ENCODE assay signal across 9 cellular contexts in genomic region chr17:57480438-57481196, GRCh38.
DNase-seq lines count a peak whose midpoint lies in the region; ATAC-seq and TF ChIP-seq lines count a peak whose summit lies in the region.
"Had no signal": no experiment of that assay in that cellular context is flagged by ENCODE, and none has a peak within 500 bp of the region (broad histone marks: within the 10 kb centered on the region; RNA-seq: fewer than 3 reads in every experiment).

No MANE protein-coding gene starts in this region.

- peak overlapping the region; percentile 4; the same call in 1 of the 2 replicates for H3K4me2 ChIP-seq in OCI-LY1 (ENCODE audit: low read length)

- H3K9me2 ChIP-seq in OCI-LY1 (ENCODE audit: low read depth, low read length): no peaks in the 10 kb centered on the region

- H2AFZ ChIP-seq in OCI-LY1 (ENCODE audit: low read length): no peak overlapping the region

- H3K9me3 ChIP-seq in OCI-LY1 (ENCODE audit: low read length) (no peaks in the 10 kb centered on the region), ectodermal cell (ENCODE audit: control insufficient read depth, low read length) (no peaks in the 10 kb centered on the region)

- DNase-seq in G401 (ENCODE audit: low spot score) (peak; percentile 76), progenitor cell of endocrine pancreas (ENCODE audit: low spot score, unreplicated experiment) (no peak), HUDEP-2 (lab: John Stamatoyannopoulos, UW; ENCODE audit: unreplicated experiment in 76 of 76) (no peak)
- DNase-seq in central memory CD4-positive, alpha-beta T cell: no peak
- no peak for DNase-seq in stimulated activated CD4-positive, alpha-beta T cell treated with anti-CD3 and anti-CD28 coated beads, Interleukin-15, amount 100 ng/mL, for 24 hours

- H4K20me1 ChIP-seq in OCI-LY1 (ENCODE audit: insufficient read depth, low read length): no peaks in the 10 kb centered on the region

- WGBS in ectodermal cell, 2 experiments: 94 to 96% methylated on average over 4 of the region's 4 CpGs

- no peak overlapping the region for H3K4me3 Mint-ChIP-seq in progenitor cell of endocrine pancreas (ENCODE audit: low read depth)

- H3K9me3 Mint-ChIP-seq in progenitor cell of endocrine pancreas (ENCODE audit: low read depth): no peaks in the 10 kb centered on the region

- ATAC-seq in HG03097 (IDR thresholded peaks at IDR 0.05; ENCODE audit: low FRiP score, unreplicated experiment): no peak

- TF ChIP-seq CTCF in OCI-LY1 (IDR thresholded peaks at IDR 0.05; ENCODE audit: low read length) (no peak), progenitor cell of endocrine pancreas (IDR thresholded peaks at IDR 0.05; ENCODE audit: unreplicated experiment) (no peak)

- peaks cover 16% of the 10 kb centered on the region for H3K79me2 ChIP-seq in OCI-LY1 (ENCODE audit: insufficient read depth, low read length)

- H3K27me3 Mint-ChIP-seq in progenitor cell of endocrine pancreas: no peaks in the 10 kb centered on the region

- H3K4me1 ChIP-seq in OCI-LY1 (ENCODE audit: insufficient read depth, low read length, severe bottlenecking) (peaks cover 98% of the 10 kb centered on the region), ectodermal cell (ENCODE audit: control insufficient read depth, insufficient read depth, low read length) (peaks cover 39% of the 10 kb centered on the region)

- in situ Hi-C loops in G401 (cut with HindIII; ENCODE audit: low sequenced_read_pairs): no loop called here

- peak overlapping the region; percentile 22 for H3K27ac Mint-ChIP-seq in progenitor cell of endocrine pancreas

- H3K4me3 ChIP-seq in OCI-LY1 (ENCODE audit: low read depth, low read length, poor library complexity, severe bottlenecking): no peak overlapping the region
- no peak overlapping the region for H3K4me3 ChIP-seq in ectodermal cell (ENCODE audit: insufficient read depth, low read depth, low read length)
- H3K4me3 ChIP-seq: skin epidermis had no signal

- peaks cover 47% of the 10 kb centered on the region; the same call in 1 of the 2 replicates for H3K36me3 ChIP-seq in OCI-LY1 (ENCODE audit: insufficient read depth, low read length)
- no peaks in the 10 kb centered on the region for H3K36me3 ChIP-seq in ectodermal cell (ENCODE audit: control insufficient read depth, insufficient read depth, low read length)

- peaks cover 15% of the 10 kb centered on the region for H3K4me1 Mint-ChIP-seq in progenitor cell of endocrine pancreas (ENCODE audit: low read depth)

- H3F3A ChIP-seq in OCI-LY1 (ENCODE audit: insufficient read depth, low read length): no peaks in the 10 kb centered on the region

- H3K36me3 Mint-ChIP-seq in progenitor cell of endocrine pancreas (ENCODE audit: insufficient read depth): peaks cover 2% of the 10 kb centered on the region

- H3K27ac ChIP-seq in OCI-LY1 (ENCODE audit: low read depth, low read length, poor library complexity, severe bottlenecking) (peak overlapping the region; percentile 95), ectodermal cell (ENCODE audit: insufficient read depth, low read depth, low read length, poor library complexity, severe bottlenecking) (peak overlapping the region; percentile 19)

- H3K27me3 ChIP-seq in OCI-LY1 (ENCODE audit: insufficient read depth, low read length) (no peaks in the 10 kb centered on the region), ectodermal cell (ENCODE audit: control insufficient read depth, insufficient read depth, low read length, poor library complexity, severe bottlenecking) (no peaks in the 10 kb centered on the region)

- H3K9ac ChIP-seq in OCI-LY1 (ENCODE audit: low read length): peak overlapping the region; percentile 19; the same call in 1 of the 2 replicates
